ENCODE assay signal across 10 cellular contexts in genomic region chr20:24149881-24150307, GRCh38.
DNase-seq lines count a peak whose midpoint lies in the region; ATAC-seq, FAIRE-seq and TF ChIP-seq lines count a peak whose summit lies in the region.
"Had no signal": no experiment of that assay in that cellular context is flagged by ENCODE, and none has a peak within 500 bp of the region (broad histone marks: within the 10 kb centered on the region; RNA-seq: fewer than 3 reads in every experiment).

No MANE protein-coding gene starts in this region.

- peak; percentile 19 for DNase-seq in NCI-H2196 (lab: John Stamatoyannopoulos, UW; ENCODE audit: unreplicated experiment)
- no peak for DNase-seq in NCI-H2196 treated with DMSO at 0.1 percent for 48 hours (lab: John Stamatoyannopoulos, UW; ENCODE audit: unreplicated experiment)
- DNase-seq in PC-3: peak; percentile 51
- peak; percentile 25 to 51 for DNase-seq in cardiac muscle cell (ENCODE audit: low read depth in 1 of 2, low spot score in 1 of 2)
- peak; percentile 9 for DNase-seq in small intestine
- no peak for DNase-seq in NK-92 (lab: John Stamatoyannopoulos, UW; ENCODE audit: unreplicated experiment)
- DNase-seq in NCI-H146 (lab: John Stamatoyannopoulos, UW): no peak
- DNase-seq in effector CD8-positive, alpha-beta T cell (lab: John Stamatoyannopoulos, UW): no peak
- DNase-seq: NCI-H2029 had no signal

- no peak overlapping the region for H3K9ac ChIP-seq in PC-3 (ENCODE audit: low read length)

- intact Hi-C loops in PC-3 (cut with micrococcal nuclease): no loop called here

- CTCF ChIA-PET in PC-3 (lab: Charles Lee): interaction anchor here (1.1 kb wide), 1 partner anchor 15 kb away, joined by 3 read pairs; no protein-coding TSS in a partner anchor

- TF ChIP-seq CTCF in PC-3 (conservative IDR thresholded peaks at IDR 0.05; ENCODE audit: low read depth, low read length) (peak; percentile 56; the same call in 1 of the 2 replicates), cardiac muscle cell (IDR thresholded peaks at IDR 0.05; ENCODE audit: low read depth, low read length) (peak; percentile 58)

- no peak overlapping the region for H3K4me2 ChIP-seq in PC-3 (ENCODE audit: low read length)

- H3K4me1 ChIP-seq in PC-3 (ENCODE audit: insufficient read depth, low read length): peaks cover 43% of the 10 kb centered on the region
- no peaks in the 10 kb centered on the region for H3K4me1 ChIP-seq in cardiac muscle cell (ENCODE audit: low read depth)
- no peaks in the 10 kb centered on the region for H3K4me1 ChIP-seq in small intestine (ENCODE audit: control insufficient read depth in 2 of 2, insufficient read depth in 1 of 2, low read depth in 1 of 2, low read length in 1 of 2)
- H3K4me1 ChIP-seq: HAP-1 had no signal

- no peaks in the 10 kb centered on the region for H3K9me3 ChIP-seq in PC-3 (ENCODE audit: low read length)
- no peaks in the 10 kb centered on the region for H3K9me3 ChIP-seq in cardiac muscle cell (ENCODE audit: low read depth)
- no peaks in the 10 kb centered on the region for H3K9me3 ChIP-seq in small intestine (ENCODE audit: control insufficient read depth, low read depth)
- H3K9me3 ChIP-seq: HAP-1 had no signal

- peaks cover 13% of the 10 kb centered on the region; the same call in 1 of the 2 replicates for H3K79me2 ChIP-seq in PC-3 (ENCODE audit: low read length)

- 45 to 54% (median 46%) methylated on average over 10 of the region's 10 CpGs for WGBS in small intestine, 3 donors

- H3K27ac ChIP-seq in PC-3 (ENCODE audit: low read length): no peak overlapping the region
- no peak overlapping the region for H3K27ac ChIP-seq in cardiac muscle cell
- no peak overlapping the region for H3K27ac ChIP-seq in small intestine (ENCODE audit: low read depth in 1 of 2, low read length in 1 of 2)

- no peak for FAIRE-seq in small intestine (lab: Jason Lieb, UNC)

- BruUV-seq in PC-3 (replicated peaks; lab: Mats Ljungman, UMichigan): no TSS peak

- ATAC-seq in PC-3: peak; percentile 50

- no peaks in the 10 kb centered on the region for H3F3A ChIP-seq in PC-3 (ENCODE audit: low read length, unreplicated experiment)

- POLR2A ChIA-PET in PC-3 (lab: Charles Lee; ENCODE audit: unreplicated experiment): no interaction called here

- H3K4me3 ChIP-seq in PC-3 (ENCODE audit: low read length) (no peak overlapping the region), cardiac muscle cell (no peak overlapping the region), small intestine (ENCODE audit: low read depth in 1 of 2, low read length in 2 of 2) (no peak overlapping the region)
- H3K4me3 ChIP-seq: HAP-1 had no signal

- H3K36me3 ChIP-seq in PC-3 (ENCODE audit: low read depth, low read length): peaks cover 28% of the 10 kb centered on the region
- H3K36me3 ChIP-seq in cardiac muscle cell: no peaks in the 10 kb centered on the region
- H3K36me3 ChIP-seq in small intestine (ENCODE audit: control insufficient read depth in 2 of 2, insufficient read depth in 2 of 2, low read length in 2 of 2): no peaks in the 10 kb centered on the region
- H3K36me3 ChIP-seq: HAP-1 had no signal

- H4K20me1 ChIP-seq in PC-3 (ENCODE audit: low read length): no peaks in the 10 kb centered on the region

- H2AFZ ChIP-seq in PC-3 (ENCODE audit: low read length): no peak overlapping the region

- H3K27me3 ChIP-seq in PC-3 (ENCODE audit: low read length) (no peaks in the 10 kb centered on the region), cardiac muscle cell (no peaks in the 10 kb centered on the region), small intestine (ENCODE audit: control insufficient read depth in 2 of 2, insufficient read depth in 2 of 2, low read length in 2 of 2) (no peaks in the 10 kb centered on the region)

- no peaks in the 10 kb centered on the region for H3K9me2 ChIP-seq in PC-3 (replicated peaks; ENCODE audit: low read length)

Comparison
In these comparisons a context has a peak if more than half of its experiments do, and no peak if none do; other contexts are left out.
1. DNase-seq: peak in NCI-H2196 (single experiment), PC-3 (single experiment), cardiac muscle cell (2 of 2) and small intestine (single experiment); none in NCI-H2196 treated with DMSO at 0.1 percent for 48 hours (single experiment), NK-92 (single experiment), NCI-H146 (single experiment) and effector CD8-positive, alpha-beta T cell (single experiment).